13 cellular contexts compared by ENCODE assay signal in the genomic region with DNA sequence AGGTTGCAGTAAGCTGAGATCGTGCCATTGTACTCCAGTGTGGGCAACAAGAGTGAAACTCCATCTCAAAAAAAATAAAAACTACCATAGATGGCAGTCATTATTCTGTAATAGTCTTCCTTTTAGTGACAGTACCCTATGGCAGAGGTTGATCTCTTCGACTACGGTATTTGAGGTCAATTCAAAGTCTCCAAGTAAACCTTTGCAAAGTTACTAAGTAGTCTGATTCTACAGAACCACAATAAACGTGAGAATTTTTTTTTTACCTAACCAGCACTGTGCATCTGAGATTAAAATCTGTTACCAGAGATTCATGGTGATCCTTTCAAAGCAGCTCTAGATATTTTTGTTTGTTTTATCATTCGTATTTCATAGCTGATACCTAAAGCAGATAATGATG.
A peak's percentile ranks its signal among the peaks of the same experiment; 100 is the strongest.
DNase-seq lines count a peak whose midpoint lies in the region; ATAC-seq and TF ChIP-seq lines count a peak whose summit lies in the region.
"Had no signal": no experiment of that assay in that cellular context is flagged by ENCODE, and none has a peak within 500 bp of the region (broad histone marks: within the 10 kb centered on the region; RNA-seq: fewer than 3 reads in every experiment).

No MANE protein-coding gene starts in this region.

- H3K79me2 ChIP-seq in SU-DHL-6 (ENCODE audit: insufficient read depth, low read length): no peaks in the 10 kb centered on the region

- no peak overlapping the region for H3K4me3 ChIP-seq in SU-DHL-6 (ENCODE audit: insufficient read depth, low read length, poor library complexity, severe bottlenecking)
- no peak overlapping the region for H3K4me3 ChIP-seq in psoas muscle
- no peak overlapping the region for H3K4me3 ChIP-seq in transverse colon
- no peak overlapping the region for H3K4me3 ChIP-seq in stomach

- H2AFZ ChIP-seq in SU-DHL-6 (ENCODE audit: low read depth, low read length, severe bottlenecking): peak overlapping the region; percentile 8

- no peaks in the 10 kb centered on the region for H4K20me1 ChIP-seq in SU-DHL-6 (ENCODE audit: low read depth, low read length)

- H3K36me3 ChIP-seq in SU-DHL-6 (ENCODE audit: low read length) (no peaks in the 10 kb centered on the region), psoas muscle (ENCODE audit: insufficient read depth in 1 of 2, low read depth in 1 of 2) (no peaks in the 10 kb centered on the region), transverse colon (no peaks in the 10 kb centered on the region), stomach (no peaks in the 10 kb centered on the region)

- peak overlapping the region; percentile 98 for H3K27ac Mint-ChIP-seq in activated T-cell treated with anti-CD3 and anti-CD28 coated beads, Interleukin-2, amount 50 U/mL, for 72 hours
- H3K27ac Mint-ChIP-seq in activated naive CD8-positive, alpha-beta T cell treated with anti-CD3 and anti-CD28 coated beads, Interleukin-2, amount 50 U/mL, for 24 hours: peak overlapping the region; percentile 74
- no peak overlapping the region for H3K27ac Mint-ChIP-seq in CD14-positive monocyte

- H3K4me2 ChIP-seq in SU-DHL-6 (ENCODE audit: low read depth, low read length, poor library complexity, severe bottlenecking): no peak overlapping the region

- TF ChIP-seq EP300 in transverse colon (IDR thresholded peaks at IDR 0.05; ENCODE audit: low read depth): no peak
- TF ChIP-seq EP300 in stomach (IDR thresholded peaks at IDR 0.05): no peak

- no peaks in the 10 kb centered on the region for H3K9me3 Mint-ChIP-seq in activated T-cell treated with anti-CD3 and anti-CD28 coated beads, Interleukin-2, amount 50 U/mL, for 72 hours
- no peaks in the 10 kb centered on the region for H3K9me3 Mint-ChIP-seq in activated naive CD8-positive, alpha-beta T cell treated with anti-CD3 and anti-CD28 coated beads, Interleukin-2, amount 50 U/mL, for 24 hours
- H3K9me3 Mint-ChIP-seq in CD14-positive monocyte: no peaks in the 10 kb centered on the region

- no peak overlapping the region for H3K9ac ChIP-seq in SU-DHL-6 (ENCODE audit: low read length)

- intact Hi-C loops in psoas muscle (cut with DNase I) (loop anchor here in 1 of 2 donors (5.0 kb wide), 1 partner anchor 69 kb away; no protein-coding TSS in a partner anchor), CD14-positive monocyte (cut with micrococcal nuclease) (no loop called here), transverse colon (cut with DNase I; ENCODE audit: low total_unique reads) (loop anchor here (5.0 kb wide), 1 partner anchor 69 kb away; no protein-coding TSS in a partner anchor), stomach (cut with DNase I; ENCODE audit: low total_unique reads) (no loop called here)

- in situ Hi-C loops in transverse colon (cut with MboI; ENCODE audit: low pct_ligation_motif_present in 1 of 4, low pct_unique_long_range_greater_than_20kb in 1 of 4, low sequenced_read_pairs in 3 of 4): loop anchor here in 2 of 4 donors (10.0 kb wide), 3 partner anchors 71 to 101 kb away; no protein-coding TSS in a partner anchor

- no peaks in the 10 kb centered on the region for H3K27me3 Mint-ChIP-seq in activated T-cell treated with anti-CD3 and anti-CD28 coated beads, Interleukin-2, amount 50 U/mL, for 72 hours (ENCODE audit: low read depth)
- H3K27me3 Mint-ChIP-seq in activated naive CD8-positive, alpha-beta T cell treated with anti-CD3 and anti-CD28 coated beads, Interleukin-2, amount 50 U/mL, for 24 hours: no peaks in the 10 kb centered on the region
- H3K27me3 Mint-ChIP-seq in CD14-positive monocyte (ENCODE audit: low read depth in 3 of 3): peaks cover 0 to 1% (median 0%) of the 10 kb centered on the region in 3 donors

- DNase-seq in activated T-cell treated with anti-CD3 and anti-CD28 coated beads, Interleukin-2, amount 50 U/mL, for 72 hours: no peak
- no peak for DNase-seq in activated T-cell treated with anti-CD3 and anti-CD28 coated beads, Interleukin-2, amount 50 U/mL, for 1 hour
- no peak for DNase-seq in activated naive CD8-positive, alpha-beta T cell treated with anti-CD3 and anti-CD28 coated beads, Interleukin-2, amount 50 U/mL, for 24 hours
- no peak for DNase-seq in psoas muscle
- DNase-seq in CD14-positive monocyte (ENCODE audit: low spot score): no peak
- no peak for DNase-seq in transverse colon
- no peak for DNase-seq in stomach
- DNase-seq: GOT3, NCI-H1436 treated with DMSO at 0.1 percent for 48 hours, RPMI8226, SW 1271 had no signal

- no peak for ATAC-seq in activated T-cell treated with anti-CD3 and anti-CD28 coated beads, Interleukin-2, amount 50 U/mL, for 72 hours (replicated peaks in 1 of 2)
- no peak for ATAC-seq in activated naive CD8-positive, alpha-beta T cell treated with anti-CD3 and anti-CD28 coated beads, Interleukin-2, amount 50 U/mL, for 24 hours
- no peak for ATAC-seq in psoas muscle
- ATAC-seq: sciatic nerve had no signal

- H3K4me3 Mint-ChIP-seq in activated T-cell treated with anti-CD3 and anti-CD28 coated beads, Interleukin-2, amount 50 U/mL, for 72 hours: peak overlapping the region; percentile 71 to 93
- peak overlapping the region; percentile 39 for H3K4me3 Mint-ChIP-seq in activated naive CD8-positive, alpha-beta T cell treated with anti-CD3 and anti-CD28 coated beads, Interleukin-2, amount 50 U/mL, for 24 hours
- H3K4me3 Mint-ChIP-seq in CD14-positive monocyte: no peak overlapping the region

- no peak for TF ChIP-seq POLR2A in transverse colon (IDR thresholded peaks at IDR 0.05)
- no peak for TF ChIP-seq POLR2A in stomach (IDR thresholded peaks at IDR 0.05)

- WGBS in psoas muscle, 3 donors: 77 to 90% (median 81%) methylated on average over 5 of the region's 5 CpGs
- WGBS in transverse colon (ENCODE audit: low coverage in 1 of 2), 2 donors: 68 to 82% methylated on average over 4 to 5 of the region's 5 CpGs
- WGBS in stomach, 5 donors: 61 to 71% (median 63%) methylated on average over 5 of the region's 5 CpGs

- H3K27ac ChIP-seq in SU-DHL-6 (ENCODE audit: low read depth, low read length) (no peak overlapping the region), psoas muscle (peak overlapping the region; percentile 92), transverse colon (no peak overlapping the region), stomach (no peak overlapping the region)

- H3K9me2 ChIP-seq in SU-DHL-6 (replicated peaks; ENCODE audit: insufficient read depth, low read length): no peaks in the 10 kb centered on the region

- no peaks in the 10 kb centered on the region for H3K9me3 ChIP-seq in SU-DHL-6 (ENCODE audit: insufficient read depth, low read length)
- H3K9me3 ChIP-seq in psoas muscle: no peaks in the 10 kb centered on the region
- no peaks in the 10 kb centered on the region for H3K9me3 ChIP-seq in transverse colon
- no peaks in the 10 kb centered on the region for H3K9me3 ChIP-seq in stomach

- H3K4me1 ChIP-seq in psoas muscle (peaks cover 9% of the 10 kb centered on the region), transverse colon (peaks cover 0 to 43% (median 28%) of the 10 kb centered on the region in 4 donors), stomach (peaks cover 10 to 30% (median 20%) of the 10 kb centered on the region in 4 donors)

- peaks cover 47% of the 10 kb centered on the region for H3F3A ChIP-seq in SU-DHL-6 (ENCODE audit: insufficient read depth)

- H3K4me1 Mint-ChIP-seq in activated T-cell treated with anti-CD3 and anti-CD28 coated beads, Interleukin-2, amount 50 U/mL, for 72 hours (ENCODE audit: low read depth): peaks cover 46% of the 10 kb centered on the region
- H3K4me1 Mint-ChIP-seq in activated naive CD8-positive, alpha-beta T cell treated with anti-CD3 and anti-CD28 coated beads, Interleukin-2, amount 50 U/mL, for 24 hours: peaks cover 59% of the 10 kb centered on the region
- H3K4me1 Mint-ChIP-seq in CD14-positive monocyte: peaks cover 25% of the 10 kb centered on the region

- no peak for TF ChIP-seq CTCF in SU-DHL-6 (IDR thresholded peaks at IDR 0.05; ENCODE audit: insufficient read depth, low read length, poor library complexity, severe bottlenecking)
- no peak for TF ChIP-seq CTCF in psoas muscle (IDR thresholded peaks at IDR 0.05)
- TF ChIP-seq CTCF in CD14-positive monocyte (IDR thresholded peaks at IDR 0.05): no peak
- no peak for TF ChIP-seq CTCF in transverse colon (IDR thresholded peaks at IDR 0.05)
- TF ChIP-seq CTCF in stomach (IDR thresholded peaks at IDR 0.05): no peak

- H3K27me3 ChIP-seq in SU-DHL-6 (ENCODE audit: low read length) (no peaks in the 10 kb centered on the region), psoas muscle (ENCODE audit: insufficient read depth in 3 of 3, low read length in 2 of 3) (no peaks in the 10 kb centered on the region), transverse colon (no peaks in the 10 kb centered on the region), stomach (no peaks in the 10 kb centered on the region)

- H3K36me3 Mint-ChIP-seq in activated T-cell treated with anti-CD3 and anti-CD28 coated beads, Interleukin-2, amount 50 U/mL, for 72 hours (ENCODE audit: insufficient read depth in 2 of 2): peaks cover 0 to 1% of the 10 kb centered on the region in 2 donors
- H3K36me3 Mint-ChIP-seq in activated naive CD8-positive, alpha-beta T cell treated with anti-CD3 and anti-CD28 coated beads, Interleukin-2, amount 50 U/mL, for 24 hours (ENCODE audit: low read depth): no peaks in the 10 kb centered on the region
- H3K36me3 Mint-ChIP-seq in CD14-positive monocyte: no peaks in the 10 kb centered on the region

Comparison
In these comparisons a context has a peak if more than half of its experiments do, and no peak if none do; other contexts are left out.
1. H3K27ac Mint-ChIP-seq: peak in activated T-cell treated with anti-CD3 and anti-CD28 coated beads, Interleukin-2, amount 50 U/mL, for 72 hours (single experiment) and activated naive CD8-positive, alpha-beta T cell treated with anti-CD3 and anti-CD28 coated beads, Interleukin-2, amount 50 U/mL, for 24 hours (single experiment); none in CD14-positive monocyte (0 of 7).
2. H3K4me3 Mint-ChIP-seq: peak in activated T-cell treated with anti-CD3 and anti-CD28 coated beads, Interleukin-2, amount 50 U/mL, for 72 hours (2 of 2) and activated naive CD8-positive, alpha-beta T cell treated with anti-CD3 and anti-CD28 coated beads, Interleukin-2, amount 50 U/mL, for 24 hours (single experiment); none in CD14-positive monocyte (0 of 2).